ENCODE assay signal across 8 cellular contexts in genomic region chr15:52256366-52256765, GRCh38. TPM values are rescaled to one million over a fixed set of nuclear protein-coding genes. Genes with fewer than 3 reads are reported as not detected.
A peak's percentile ranks its signal among the peaks of the same experiment; 100 is the strongest.
DNase-seq lines count a peak whose midpoint lies in the region; ATAC-seq, FAIRE-seq and TF ChIP-seq lines count a peak whose summit lies in the region.

No MANE protein-coding gene starts in this region.

- TF ChIP-seq CTCF in D721Med (IDR thresholded peaks at IDR 0.05; ENCODE audit: insufficient read depth, missing control alignments) (peak; percentile 73), endodermal cell (conservative IDR thresholded peaks at IDR 0.05) (peak; percentile 84)

- 12 to 86% methylated on average over 1 to 9 of the region's 10 CpGs for WGBS in endodermal cell (ENCODE audit: insufficient coverage in 1 of 2, insufficient read length in 1 of 2), 2 experiments

- no peak for FAIRE-seq in D721Med (lab: Jason Lieb, UNC)

- H3K4me1 ChIP-seq in endodermal cell (ENCODE audit: control insufficient read depth, insufficient read depth, low read length) = peaks cover 24% of the 10 kb centered on the region

- no peaks in the 10 kb centered on the region for H3K27me3 Mint-ChIP-seq in endodermal cell (ENCODE audit: insufficient read depth)

- DNase-seq in D721Med (ENCODE audit: insufficient read length, low spot score) (peak; percentile 34), NOMO-1 treated with DMSO at 0.1 percent for 48 hours (lab: John Stamatoyannopoulos, UW; ENCODE audit: unreplicated experiment) (peak; percentile 77), endodermal cell (peak; percentile 88), mucosa of gallbladder (ENCODE audit: low spot score) (peak; percentile 81)
- DNase-seq in activated CD8-positive, alpha-beta memory T cell treated with anti-CD3 and anti-CD28 coated beads, Interleukin-2, amount 50 U/mL, for 1 hour (ENCODE audit: extremely low read depth) = peak; percentile 40
- peak; percentile 81 for DNase-seq in stimulated activated CD8-positive, alpha-beta memory T cell treated with anti-CD3 and anti-CD28 coated beads, Interleukin-4, amount 100 ng/mL, for 48 hours

- H3K9ac ChIP-seq in endodermal cell (ENCODE audit: extremely low read depth, low read length, poor library complexity, severe bottlenecking) = no peak overlapping the region

- no peaks in the 10 kb centered on the region for H3K27me3 ChIP-seq in endodermal cell (ENCODE audit: control insufficient read depth, insufficient read depth, low read length, poor library complexity, severe bottlenecking)

- ATAC-seq in HG02938 (IDR thresholded peaks at IDR 0.05; ENCODE audit: unreplicated experiment) (peak; percentile 46), HG02623 (IDR thresholded peaks at IDR 0.05; ENCODE audit: unreplicated experiment) (no peak)

- no peaks in the 10 kb centered on the region for H3K36me3 ChIP-seq in endodermal cell (ENCODE audit: control insufficient read depth, insufficient read depth, low read length)

- H3K9me3 ChIP-seq in endodermal cell (ENCODE audit: control insufficient read depth, low read length) = no peaks in the 10 kb centered on the region

- H3K9me3 Mint-ChIP-seq in endodermal cell = no peaks in the 10 kb centered on the region

- H3K4me3 ChIP-seq in endodermal cell (ENCODE audit: low read length) = no peak overlapping the region

- H3K36me3 Mint-ChIP-seq in endodermal cell (ENCODE audit: low read depth) = peaks cover 25% of the 10 kb centered on the region

- peaks cover 27% of the 10 kb centered on the region for H3K4me1 Mint-ChIP-seq in endodermal cell

- H3K4me3 Mint-ChIP-seq in endodermal cell = no peak overlapping the region

- H3K27ac Mint-ChIP-seq in endodermal cell = no peak overlapping the region

- no peak overlapping the region for H3K27ac ChIP-seq in endodermal cell (ENCODE audit: low read depth, low read length)

RNA-seq across cellular contexts. Expression of gene MYO5C, which starts 39.2 kb away (rescaled TPM):
- total RNA-seq in endodermal cell (10 to 100 TPM; 19.1 to 26.7 TPM), mucosa of gallbladder (40.1 TPM)
- polyA plus RNA-seq in endodermal cell (2013, experiment 1 of 2) = 5.1 TPM
- polyA plus RNA-seq in endodermal cell (2013, experiment 2 of 2) = 6.3 TPM

Comparison
In these comparisons a context has a peak if more than half of its experiments do, and no peak if none do; other contexts are left out.
1. DNase-seq: peak in every context shown above with its lines; median percentile 88 in endodermal cell; 81 in mucosa of gallbladder; 81 in stimulated activated CD8-positive, alpha-beta memory T cell treated with anti-CD3 and anti-CD28 coated beads, Interleukin-4, amount 100 ng/mL, for 48 hours; 77 in NOMO-1 treated with DMSO at 0.1 percent for 48 hours; 40 in activated CD8-positive, alpha-beta memory T cell treated with anti-CD3 and anti-CD28 coated beads, Interleukin-2, amount 50 U/mL, for 1 hour; 34 in D721Med.